In the genomic region with DNA sequence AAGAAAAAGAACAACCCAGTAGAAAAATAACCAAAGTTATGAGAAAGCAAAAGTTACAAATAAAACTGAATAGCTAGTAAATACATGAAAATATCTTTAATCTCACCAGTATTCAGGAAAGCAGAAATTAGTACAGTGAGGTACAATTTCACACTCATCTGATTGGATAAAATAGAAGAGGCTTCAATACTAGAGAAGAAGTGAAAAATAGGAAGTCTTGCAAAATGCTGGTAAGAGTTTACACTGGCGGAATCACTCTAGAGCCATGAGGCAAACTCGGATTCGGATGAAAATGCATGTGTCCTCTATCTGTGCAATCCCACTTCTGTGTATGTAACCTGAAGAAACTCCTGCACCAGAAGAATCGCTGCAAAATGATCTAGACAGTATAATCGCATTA, we compare ENCODE assay signal across 29 cellular contexts.
"Had no signal": no experiment of that assay in that cellular context is flagged by ENCODE, and none has a peak within 500 bp of the region (broad histone marks: within the 10 kb centered on the region; RNA-seq: fewer than 3 reads in every experiment).

No MANE protein-coding gene starts in this region.

- H3K4me2 ChIP-seq: PC-9 had no signal

- H3K4me3 ChIP-seq: ascending aorta, breast epithelium, K562, MG63, PC-9 had no signal

- H3K9me3 ChIP-seq: ascending aorta, MG63 had no signal

- H3K27me3 ChIP-seq: ascending aorta, breast epithelium, MG63 had no signal

- H3K36me3 ChIP-seq: ascending aorta, breast epithelium, MG63 had no signal

- DNase-seq: activated CD4-positive, alpha-beta T cell treated with anti-CD3 and anti-CD28 coated beads, Interleukin-2, amount 10 ng/mL, durations not matched to agents 24 days and 14 days; activated CD4-positive, alpha-beta T cell treated with anti-CD3 and anti-CD28 coated beads, Interleukin-2, amount 50 U/mL, for 4 hours; activated CD8-positive, alpha-beta T cell treated with anti-CD3 and anti-CD28 coated beads for 36 hours; activated gamma-delta T cell; activated naive CD4-positive, alpha-beta T cell treated with Interleukin-2 at 50 U/mL for 16 hours; activated naive CD8-positive, alpha-beta T cell treated with anti-CD3 and anti-CD28 coated beads, Interleukin-2, amount 10 ng/mL, durations not matched to agents 7 days and 5 days; activated T-cell treated with anti-CD3 and anti-CD28 coated beads, Interleukin-2, amount 50 U/mL, for 24 hours; amygdala; IMR-90; MG63; NCI-H1105; NCI-H1417 treated with DMSO at 0.1 percent for 48 hours; NCI-H187 treated with DMSO at 0.1 percent for 48 hours; NCI-H2081; NCI-H345; NCI-H524 treated with DMSO at 0.1 percent for 48 hours; NCI-H748 treated with DMSO at 0.1 percent for 48 hours; NK-92 treated with Interleukin-12 subunit alpha and Interleukin-12 subunit beta, amount 100 ng/mL, for 24 hours; PC-9; SIG-M5; SW 1271; T-helper 1 cell; T-helper 2 cell; T-helper 9 cell had no signal

- H3K27ac ChIP-seq: ascending aorta, breast epithelium, PC-9, RWPE1 had no signal

- H2AFZ ChIP-seq: PC-9 had no signal

- H3K4me1 ChIP-seq: ascending aorta, breast epithelium had no signal

- ATAC-seq: activated CD8-positive, alpha-beta T cell treated with anti-CD3 and anti-CD28 coated beads for 36 hours; K562; Right ventricle myocardium inferior had no signal
